1 cellular context compared by ENCODE assay signal in the genomic region with DNA sequence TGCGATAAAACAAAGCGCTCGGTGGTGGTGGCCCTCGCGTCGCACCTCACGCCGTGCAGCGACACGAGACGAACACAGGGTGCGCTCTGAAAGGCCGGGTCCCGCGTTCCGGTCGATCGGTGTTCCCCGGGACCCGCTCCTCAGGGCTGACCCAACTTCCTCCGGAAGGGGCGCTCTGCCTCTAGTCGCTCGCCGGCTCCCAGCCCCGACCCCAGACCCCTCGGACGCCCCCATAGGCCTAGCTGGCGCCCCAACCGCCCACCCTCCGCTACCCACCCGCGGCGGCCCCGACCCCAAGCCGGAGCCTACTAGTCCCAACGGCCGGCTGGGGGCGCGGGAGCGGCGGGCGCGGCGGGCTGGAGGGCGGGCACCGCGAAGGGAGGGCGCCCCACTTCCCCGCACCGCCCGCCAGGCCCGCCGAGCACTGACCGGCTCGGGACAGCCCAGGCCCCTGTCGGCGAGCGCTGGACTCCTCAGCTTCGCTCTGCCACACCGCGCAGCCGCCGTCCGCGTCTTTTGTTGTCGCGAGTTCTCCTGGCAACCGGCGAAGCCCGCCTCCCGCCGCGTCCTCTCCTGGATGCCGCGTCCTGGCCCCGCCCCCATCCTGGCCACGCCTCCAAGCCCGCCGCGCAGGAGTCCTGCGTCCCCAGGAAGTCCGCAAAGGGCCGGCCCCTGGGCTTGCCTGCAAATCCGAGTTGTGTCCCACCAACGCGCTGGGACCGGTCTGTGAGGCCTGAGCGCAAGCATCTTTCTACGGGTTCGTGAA.
TF ChIP-seq lines count a peak whose summit lies in the region.

TSS of gene KIF27 (minus strand) at position 491 of the 766 bp plus-strand sequence. CDS start 5,841 bp downstream, outside the sequence.

TF ChIP-seq in SK-N-SH treated with all-trans-retinoic acid at 6 μM for 48 hours, 23 proteins besides CTCF, POLR2A, EP300 and RAD21 (continued from another document):
- TF ChIP-seq PATZ1 (CRISPR knock-in tag; IDR thresholded peaks at IDR 0.05; ENCODE audit: borderline replicate concordance) = peak; percentile 38; the same call in 1 of the 2 replicates
- peak; percentile 88; the same call in 1 of the 2 replicates for TF ChIP-seq GLIS3 (CRISPR knock-in tag; IDR thresholded peaks at IDR 0.05)
TF ChIP-seq in SK-N-SH treated with all-trans-retinoic acid at 6 μM for 48 hours: peak in this region for 4.
